Comparison of ENCODE assay signal across 15 cellular contexts in the genomic region with DNA sequence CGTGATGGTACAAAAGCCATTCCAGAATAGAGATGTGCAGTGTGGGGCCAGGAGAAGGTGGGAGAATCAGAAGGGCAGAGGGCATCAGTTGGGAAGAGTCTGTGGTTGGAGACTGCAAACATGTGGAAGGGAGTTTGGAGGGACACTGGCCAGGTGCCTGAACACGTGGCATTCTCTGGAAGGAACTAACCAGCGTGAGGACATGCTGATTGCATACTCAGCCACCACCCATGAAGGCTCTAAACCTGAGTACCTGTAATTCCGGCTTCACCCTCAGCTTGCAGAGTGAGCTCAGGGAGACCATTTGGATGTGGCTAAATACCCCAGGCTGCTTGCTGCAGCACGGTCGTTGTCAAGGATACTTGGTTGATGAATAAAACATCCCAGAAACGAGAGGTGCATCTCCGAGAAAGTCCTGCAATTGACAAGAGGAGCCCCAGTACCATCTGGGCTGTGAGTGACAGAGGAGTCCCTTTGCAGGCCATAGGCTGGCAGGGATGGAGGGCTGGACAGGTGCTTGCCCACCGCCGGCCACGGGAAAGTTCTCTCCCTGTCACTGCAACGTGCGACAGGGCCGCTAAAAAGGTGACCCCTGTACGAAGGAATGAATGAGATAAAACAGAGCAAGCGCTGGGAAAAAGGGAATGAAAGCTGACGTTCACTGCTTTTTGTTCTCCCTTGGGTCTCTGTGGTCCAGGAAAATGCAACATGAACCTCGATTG. TPM values are rescaled to one million over a fixed set of nuclear protein-coding genes. Genes with fewer than 3 reads are reported as not detected.
A peak's percentile ranks its signal among the peaks of the same experiment; 100 is the strongest.
DNase-seq lines count a peak whose midpoint lies in the region; ATAC-seq and TF ChIP-seq lines count a peak whose summit lies in the region.
"Had no signal": no experiment of that assay in that cellular context is flagged by ENCODE, and none has a peak within 500 bp of the region (broad histone marks: within the 10 kb centered on the region; RNA-seq: fewer than 3 reads in every experiment).

No MANE protein-coding gene starts in this region.

- H3K27me3 Mint-ChIP-seq in chondrocyte (ENCODE audit: low read depth) = no peaks in the 10 kb centered on the region
- H3K27me3 Mint-ChIP-seq: activated B cell treated with CpG ODN at 0.5 μM for 24 hours had no signal

- no peaks in the 10 kb centered on the region for H3K9me3 Mint-ChIP-seq in chondrocyte (ENCODE audit: low read depth)
- H3K9me3 Mint-ChIP-seq in stimulated activated effector memory CD8-positive, alpha-beta T cell treated with anti-CD3 and anti-CD28 coated beads, Interleukin-12 subunit alpha, Interleukin-12 subunit beta, amount 100 ng/mL, for 72 hours = no peaks in the 10 kb centered on the region
- H3K9me3 Mint-ChIP-seq: activated B cell treated with CpG ODN at 0.5 μM for 24 hours, naive B cell had no signal

- peak overlapping the region; percentile 26 for H3K4me3 Mint-ChIP-seq in chondrocyte (ENCODE audit: unreplicated experiment)
- no peak overlapping the region for H3K4me3 Mint-ChIP-seq in stimulated activated effector memory CD8-positive, alpha-beta T cell treated with anti-CD3 and anti-CD28 coated beads, Interleukin-12 subunit alpha, Interleukin-12 subunit beta, amount 100 ng/mL, for 72 hours
- H3K4me3 Mint-ChIP-seq: activated B cell treated with CpG ODN at 0.5 μM for 24 hours, naive B cell had no signal

- no peak for ATAC-seq in stimulated activated effector memory CD8-positive, alpha-beta T cell treated with anti-CD3 and anti-CD28 coated beads, Interleukin-12 subunit alpha, Interleukin-12 subunit beta, amount 100 ng/mL, for 72 hours
- no peak for ATAC-seq in GM21381 (IDR thresholded peaks at IDR 0.05; ENCODE audit: unreplicated experiment)
- no peak for ATAC-seq in GM18519 (IDR thresholded peaks at IDR 0.05; ENCODE audit: low FRiP score, unreplicated experiment)
- ATAC-seq: left lung; stimulated activated naive CD8-positive, alpha-beta T cell treated with anti-CD3 and anti-CD28 coated beads, Interleukin-15, Interleukin-2, amounts not matched to agents 100 U/mL and 50 U/mL, for 24 hours had no signal

- H3K27ac ChIP-seq in muscle layer of colon (ENCODE audit: low read depth, low read length) = peak overlapping the region; percentile 39
- H3K27ac ChIP-seq: left lung had no signal

- peaks cover 84% of the 10 kb centered on the region for H3K4me1 Mint-ChIP-seq in chondrocyte (ENCODE audit: low read depth)
- H3K4me1 Mint-ChIP-seq in stimulated activated effector memory CD8-positive, alpha-beta T cell treated with anti-CD3 and anti-CD28 coated beads, Interleukin-12 subunit alpha, Interleukin-12 subunit beta, amount 100 ng/mL, for 72 hours = peaks cover 17% of the 10 kb centered on the region

- H3K4me3 ChIP-seq in muscle layer of colon (ENCODE audit: low read depth in 1 of 2, low read length in 2 of 2) = peak overlapping the region in 1 of 2 donors; percentile 36
- H3K4me3 ChIP-seq: left lung had no signal

- H3K9ac ChIP-seq in muscle layer of colon (ENCODE audit: low read length) = no peak overlapping the region

- H3K9me3 ChIP-seq in muscle layer of colon (ENCODE audit: low read length) = no peaks in the 10 kb centered on the region
- H3K9me3 ChIP-seq: left lung had no signal

- no peaks in the 10 kb centered on the region for H3K27me3 ChIP-seq in muscle layer of colon (ENCODE audit: control insufficient read depth in 1 of 2, insufficient read depth in 2 of 2, low read length in 2 of 2)
- H3K27me3 ChIP-seq: left lung had no signal

- H3K36me3 Mint-ChIP-seq in chondrocyte (ENCODE audit: low read depth) = peaks cover 7% of the 10 kb centered on the region
- H3K36me3 Mint-ChIP-seq in stimulated activated effector memory CD8-positive, alpha-beta T cell treated with anti-CD3 and anti-CD28 coated beads, Interleukin-12 subunit alpha, Interleukin-12 subunit beta, amount 100 ng/mL, for 72 hours = peaks cover 6% of the 10 kb centered on the region
- H3K36me3 Mint-ChIP-seq: naive B cell had no signal

- peak; percentile 46 to 72 for DNase-seq in NCI-H526 (lab: John Stamatoyannopoulos, UW)
- DNase-seq in chondrocyte (ENCODE audit: low spot score) = no peak
- DNase-seq in stimulated activated effector memory CD8-positive, alpha-beta T cell treated with anti-CD3 and anti-CD28 coated beads, Interleukin-12 subunit alpha, Interleukin-12 subunit beta, amount 100 ng/mL, for 72 hours (ENCODE audit: low spot score in 2 of 2) = no peak
- no peak for DNase-seq in cerebellar nuclear complex (lab: John Stamatoyannopoulos, UW)
- DNase-seq: activated B cell treated with CpG ODN at 0.5 μM for 24 hours; foreskin fibroblast; left lung; naive B cell; NCI-H1436; NCI-H345; stimulated activated naive CD8-positive, alpha-beta T cell treated with anti-CD3 and anti-CD28 coated beads, Interleukin-15, Interleukin-2, amounts not matched to agents 100 U/mL and 50 U/mL, for 24 hours had no signal

- H3K27ac Mint-ChIP-seq in chondrocyte (ENCODE audit: unreplicated experiment) = no peak overlapping the region
- peak overlapping the region; percentile 68 for H3K27ac Mint-ChIP-seq in stimulated activated effector memory CD8-positive, alpha-beta T cell treated with anti-CD3 and anti-CD28 coated beads, Interleukin-12 subunit alpha, Interleukin-12 subunit beta, amount 100 ng/mL, for 72 hours
- H3K27ac Mint-ChIP-seq: activated B cell treated with CpG ODN at 0.5 μM for 24 hours had no signal

- no peaks in the 10 kb centered on the region for H3K36me3 ChIP-seq in muscle layer of colon (ENCODE audit: insufficient read depth, low read length)
- H3K36me3 ChIP-seq: left lung had no signal

- TF ChIP-seq CTCF in chondrocyte (IDR thresholded peaks at IDR 0.05) = no peak

- H3K4me1 ChIP-seq in muscle layer of colon (ENCODE audit: insufficient read depth, low read length) = peaks cover 25% of the 10 kb centered on the region

RNA-seq across cellular contexts. Expression of a gene that starts 5.0 kb away (rescaled TPM):
- total RNA-seq in chondrocyte = 56.6 to 68.8 TPM (median 57.6 TPM) in 3 replicates
- total RNA-seq: G401 had no signal

Comparison
In these comparisons a context has a peak if more than half of its experiments do, and no peak if none do; other contexts are left out.
1. DNase-seq: peak in NCI-H526 (2 of 2); none in chondrocyte (single experiment), stimulated activated effector memory CD8-positive, alpha-beta T cell treated with anti-CD3 and anti-CD28 coated beads, Interleukin-12 subunit alpha, Interleukin-12 subunit beta, amount 100 ng/mL, for 72 hours (0 of 2) and cerebellar nuclear complex (0 of 2).